ENCODE assay signal across 8 cellular contexts in genomic region chr20:49028684-49029083, GRCh38. TPM values are rescaled to one million over a fixed set of nuclear protein-coding genes. Genes with fewer than 3 reads are reported as not detected.
DNase-seq lines count a peak whose midpoint lies in the region; TF ChIP-seq lines count a peak whose summit lies in the region.

No MANE protein-coding gene starts in this region.

- DNase-seq in BE2C (peak; percentile 17), HFFc6 (peak; percentile 38), iPS-NIHi7 (ENCODE audit: extremely low spot score) (peak; percentile 30), KG1 (lab: John Stamatoyannopoulos, UW) (no peak)
- DNase-seq in T-helper 2 cell treated with Interferon-gamma antibody and Interleukin-4, amounts not matched to agents 5 μg/mL and 100 μg/mL, for 36 hours (ENCODE audit: low spot score), result no peak
- no peak for DNase-seq in activated CD4-positive, alpha-beta T cell treated with anti-CD3 and anti-CD28 coated beads, Interleukin-2, amount 10 ng/mL, durations not matched to agents 24 days and 14 days
- no peak for DNase-seq in activated CD4-positive, alpha-beta T cell treated with anti-CD3 and anti-CD28 coated beads for 48 hours

- no peak overlapping the region for H3K4me3 Mint-ChIP-seq in HFFc6
- H3K4me3 Mint-ChIP-seq in T-helper 2 cell treated with Interferon-gamma antibody and Interleukin-4, amounts not matched to agents 5 μg/mL and 100 μg/mL, for 36 hours, result no peak overlapping the region
- no peak overlapping the region for H3K4me3 Mint-ChIP-seq in activated CD4-positive, alpha-beta T cell treated with anti-CD3 and anti-CD28 coated beads, Interleukin-2, amount 10 ng/mL, durations not matched to agents 24 days and 14 days

- no peaks in the 10 kb centered on the region for H3K9me3 Mint-ChIP-seq in HFFc6
- H3K9me3 Mint-ChIP-seq in T-helper 2 cell treated with Interferon-gamma antibody and Interleukin-4, amounts not matched to agents 5 μg/mL and 100 μg/mL, for 36 hours, result no peaks in the 10 kb centered on the region
- no peaks in the 10 kb centered on the region for H3K9me3 Mint-ChIP-seq in activated CD4-positive, alpha-beta T cell treated with anti-CD3 and anti-CD28 coated beads, Interleukin-2, amount 10 ng/mL, durations not matched to agents 24 days and 14 days

- peak overlapping the region; percentile 63 for H3K27ac Mint-ChIP-seq in HFFc6
- no peak overlapping the region for H3K27ac Mint-ChIP-seq in T-helper 2 cell treated with Interferon-gamma antibody and Interleukin-4, amounts not matched to agents 5 μg/mL and 100 μg/mL, for 36 hours
- H3K27ac Mint-ChIP-seq in activated CD4-positive, alpha-beta T cell treated with anti-CD3 and anti-CD28 coated beads, Interleukin-2, amount 10 ng/mL, durations not matched to agents 24 days and 14 days, result no peak overlapping the region

- peak; percentile 66 for TF ChIP-seq CTCF in BE2C (IDR thresholded peaks at IDR 0.05; ENCODE audit: low read depth, low read length)
- peak; percentile 69 for TF ChIP-seq CTCF in HFFc6 (IDR thresholded peaks at IDR 0.05)
- TF ChIP-seq CTCF in VCaP (conservative IDR thresholded peaks at IDR 0.05), result peak; percentile 75

- H3K27me3 ChIP-seq in BE2C, result no peaks in the 10 kb centered on the region

- H3K4me3 ChIP-seq in BE2C (ENCODE audit: low read depth, low read length), result no peak overlapping the region

- no peaks in the 10 kb centered on the region for H3K9me3 ChIP-seq in BE2C

- H3K4me1 ChIP-seq in BE2C, result no peaks in the 10 kb centered on the region

- no peaks in the 10 kb centered on the region for H3K27me3 Mint-ChIP-seq in HFFc6 (ENCODE audit: insufficient read depth)
- H3K27me3 Mint-ChIP-seq in T-helper 2 cell treated with Interferon-gamma antibody and Interleukin-4, amounts not matched to agents 5 μg/mL and 100 μg/mL, for 36 hours (ENCODE audit: low read depth), result no peaks in the 10 kb centered on the region
- H3K27me3 Mint-ChIP-seq in activated CD4-positive, alpha-beta T cell treated with anti-CD3 and anti-CD28 coated beads, Interleukin-2, amount 10 ng/mL, durations not matched to agents 24 days and 14 days, result no peaks in the 10 kb centered on the region

- H3K36me3 ChIP-seq in BE2C, result peaks cover 58% of the 10 kb centered on the region

- peaks cover 31% of the 10 kb centered on the region for H3K36me3 Mint-ChIP-seq in HFFc6 (ENCODE audit: low read depth)
- H3K36me3 Mint-ChIP-seq in T-helper 2 cell treated with Interferon-gamma antibody and Interleukin-4, amounts not matched to agents 5 μg/mL and 100 μg/mL, for 36 hours (ENCODE audit: low read depth), result peaks cover 34% of the 10 kb centered on the region
- H3K36me3 Mint-ChIP-seq in activated CD4-positive, alpha-beta T cell treated with anti-CD3 and anti-CD28 coated beads, Interleukin-2, amount 10 ng/mL, durations not matched to agents 24 days and 14 days (ENCODE audit: low read depth), result peaks cover 42% of the 10 kb centered on the region

- peaks cover 8% of the 10 kb centered on the region; the same call in 1 of the 2 replicates for H3K4me1 Mint-ChIP-seq in HFFc6 (ENCODE audit: low read depth)
- no peaks in the 10 kb centered on the region for H3K4me1 Mint-ChIP-seq in T-helper 2 cell treated with Interferon-gamma antibody and Interleukin-4, amounts not matched to agents 5 μg/mL and 100 μg/mL, for 36 hours (ENCODE audit: low read depth)
- H3K4me1 Mint-ChIP-seq in activated CD4-positive, alpha-beta T cell treated with anti-CD3 and anti-CD28 coated beads, Interleukin-2, amount 10 ng/mL, durations not matched to agents 24 days and 14 days, result no peaks in the 10 kb centered on the region

- intact Hi-C loops in activated CD4-positive, alpha-beta T cell treated with anti-CD3 and anti-CD28 coated beads, Interleukin-2, amount 10 ng/mL, durations not matched to agents 24 days and 14 days (cut with micrococcal nuclease), result no loop called here

- no peak overlapping the region for H3K27ac ChIP-seq in VCaP

RNA-seq across cellular contexts. Expression of gene CSE1L, which starts 17.4 kb away (rescaled TPM):
- 23.9 TPM for polyA plus RNA-seq in BE2C (2012; ENCODE audit: insufficient read depth, insufficient read length, low read depth)
- total RNA-seq in HFFc6 (2021; fragmentation: NEBNext Ultra II Directional; extraction: Animal tissue kit (Norgen Biotek cat#: 25700)), result 100 to 1,000 TPM in 4 of 6 experiments, 10 to 100 TPM in 2; 77.7 to 118 (median 106) TPM
- 135 and 136 TPM in 2 replicates for total RNA-seq in activated CD4-positive, alpha-beta T cell treated with anti-CD3 and anti-CD28 coated beads, Interleukin-2, amount 10 ng/mL, durations not matched to agents 24 days and 14 days

Comparison
In these comparisons a context has a peak if more than half of its experiments do, and no peak if none do; other contexts are left out.
1. DNase-seq: peak in BE2C (single experiment), HFFc6 (single experiment) and iPS-NIHi7 (single experiment); none in T-helper 2 cell treated with Interferon-gamma antibody and Interleukin-4, amounts not matched to agents 5 μg/mL and 100 μg/mL, for 36 hours (single experiment), activated CD4-positive, alpha-beta T cell treated with anti-CD3 and anti-CD28 coated beads, Interleukin-2, amount 10 ng/mL, durations not matched to agents 24 days and 14 days (single experiment), KG1 (single experiment) and activated CD4-positive, alpha-beta T cell treated with anti-CD3 and anti-CD28 coated beads for 48 hours (single experiment).
2. Peak in every context shown above with its lines, with median percentiles within 50 percentile points of each other: CTCF ChIP-seq.